Comparison of ENCODE assay signal across 19 cellular contexts in the genomic region with DNA sequence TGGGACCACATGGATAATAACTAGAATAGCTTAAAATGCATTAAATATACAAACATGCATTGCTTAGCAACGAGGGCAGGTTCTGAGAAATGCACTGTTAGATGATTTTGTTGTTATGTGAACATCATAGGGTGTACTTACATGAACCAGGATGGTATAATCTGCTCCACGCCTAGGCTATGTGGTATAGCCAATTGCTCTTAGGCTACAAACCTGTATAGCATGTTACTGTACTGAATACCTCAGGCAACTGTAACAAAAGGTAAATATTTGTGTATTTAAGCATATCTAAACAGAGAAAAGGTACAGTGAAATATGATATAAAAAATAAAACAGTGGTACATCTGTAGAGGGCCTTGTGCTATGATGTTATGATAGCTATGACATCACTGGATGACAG.
"Had no signal": no experiment of that assay in that cellular context is flagged by ENCODE, and none has a peak within 500 bp of the region (broad histone marks: within the 10 kb centered on the region; RNA-seq: fewer than 3 reads in every experiment).

No MANE protein-coding gene starts in this region.

- H3K4me3 ChIP-seq: MG63 had no signal

- DNase-seq: KBM-7, MG63, NCI-H1092, NCI-H1436, NCI-H187, NCI-H2029, NCI-H2081 treated with DMSO at 0.1 percent for 48 hours, NCI-H2171 treated with DMSO at 0.1 percent for 48 hours, NCI-H345, NCI-H446 treated with DMSO at 0.1 percent for 48 hours, NCI-H524, NCI-H69, NCI-H774, SHP77, SK-N-SH, SW 1271, T-cell had no signal

- H3K36me3 ChIP-seq: MG63 had no signal

- H3K4me2 ChIP-seq: SK-N-SH had no signal

- H3K9ac ChIP-seq: SK-N-SH had no signal

- H3K27ac ChIP-seq: HL-60, RWPE1 had no signal

- H3K27me3 ChIP-seq: MG63 had no signal

- H3K9me3 ChIP-seq: MG63, SK-N-SH had no signal
